Comparison of ENCODE assay signal across 8 cellular contexts in the genomic region with DNA sequence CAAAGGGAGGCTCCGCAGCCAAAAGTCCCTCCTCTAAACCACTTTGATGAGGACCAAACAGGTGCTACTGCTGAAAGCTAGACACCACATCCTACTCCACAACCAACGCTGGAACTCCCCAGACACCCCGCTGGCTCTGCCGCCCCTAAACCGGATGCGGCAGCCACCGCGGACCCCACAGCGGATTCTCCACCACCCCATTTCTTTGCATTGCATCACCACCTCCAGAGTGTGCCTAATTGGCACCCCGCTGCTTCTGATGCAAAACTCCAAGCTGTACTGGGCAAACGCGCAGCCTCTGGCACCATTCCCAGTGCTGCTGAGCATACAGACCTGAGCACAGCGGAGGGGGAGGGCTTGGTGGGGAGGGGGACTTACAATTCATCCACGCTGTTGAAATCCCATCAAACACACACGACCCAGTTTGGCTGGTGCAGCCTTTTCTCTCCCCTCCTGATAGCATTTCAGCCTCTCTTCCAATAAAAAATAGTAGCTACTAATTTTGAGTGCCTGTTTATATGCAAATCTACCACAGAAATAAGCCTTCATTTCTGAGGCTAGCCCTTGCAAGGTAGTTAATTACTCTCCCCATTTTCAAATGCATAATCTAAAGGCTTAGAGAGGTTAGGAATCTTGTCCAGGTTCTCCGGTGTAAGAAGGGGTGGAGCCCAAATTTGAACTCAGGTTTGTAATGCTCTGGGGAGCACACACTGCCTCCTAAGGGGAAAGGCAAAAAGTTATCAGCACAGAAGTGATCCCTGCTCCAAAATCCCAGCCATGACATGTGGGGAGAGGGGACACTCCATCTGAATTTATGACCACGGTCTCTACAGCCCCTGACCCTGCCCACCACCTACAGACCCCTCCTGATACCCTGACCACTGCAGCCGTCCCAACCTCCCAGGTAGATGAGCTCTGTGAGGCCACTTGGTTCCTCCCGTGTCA. TPM values are rescaled to one million over a fixed set of nuclear protein-coding genes. Genes with fewer than 3 reads are reported as not detected.
DNase-seq lines count a peak whose midpoint lies in the region; ATAC-seq and TF ChIP-seq lines count a peak whose summit lies in the region.

No MANE protein-coding gene starts in this region.

- peak; percentile 79 for ATAC-seq in HG02610 (IDR thresholded peaks at IDR 0.05; ENCODE audit: unreplicated experiment)
- peak; percentile 88 to 93 (median 90) for ATAC-seq in T-cell (replicated peaks in 1 of 4)

- no peaks in the 10 kb centered on the region for H3K9me3 ChIP-seq in iPS-20b (ENCODE audit: insufficient read depth, low read depth, low read length)

- TF ChIP-seq CTCF in GM10248 (IDR thresholded peaks at IDR 0.05; ENCODE audit: control extremely low read depth, extremely low read depth, low read depth, missing control alignments) = no peak

- H3K27ac Mint-ChIP-seq in T-cell = peak overlapping the region; percentile 34 to 69

- H3K36me3 Mint-ChIP-seq in T-cell = peaks cover 6% of the 10 kb centered on the region

- CTCF ChIA-PET in GM10248 (lab: Yijun Ruan, JAX) = interaction anchor here (0.7 to 41.1 kb wide), 9 partner anchors 8 to 220 kb away, joined by 3 to 1252 read pairs (median 5); a partner anchor contains a TSS
- CTCF ChIA-PET in T-cell (lab: Charles Lee) = interaction anchor here (0.5 to 4.0 kb wide), 15 partner anchors 10 to 168 kb away, joined by 3 to 21 read pairs (median 3); no protein-coding TSS in a partner anchor

- peaks cover 36 to 40% (median 39%) of the 10 kb centered on the region in 3 donors for H3K4me1 Mint-ChIP-seq in T-cell

- H3K27ac ChIP-seq in iPS-20b (ENCODE audit: low read length) = no peak overlapping the region

- H3K27me3 ChIP-seq in iPS-20b (ENCODE audit: insufficient read depth, low read length) = peaks cover 75% of the 10 kb centered on the region

- POLR2A ChIA-PET in GM10248 (lab: Yijun Ruan, JAX) = interaction anchor here (3.0 kb wide), 1 partner anchor 13 kb away, joined by 20 read pairs; a partner anchor contains a TSS
- POLR2A ChIA-PET in T-cell (lab: Charles Lee) = interaction anchor here (0.6 to 1.6 kb wide), 6 partner anchors 9 to 78 kb away, joined by 3 to 9 read pairs (median 6); no protein-coding TSS in a partner anchor

- no peaks in the 10 kb centered on the region for H3K36me3 ChIP-seq in iPS-20b (ENCODE audit: insufficient read depth, low read depth, low read length)

- H3K27me3 Mint-ChIP-seq in T-cell = peaks cover 25 to 28% of the 10 kb centered on the region in 2 donors

- DNase-seq in GM10248 (ENCODE audit: extremely low spot score) = peak; percentile 75
- peak; percentile 97 for DNase-seq in NCI-H1105 (lab: John Stamatoyannopoulos, UW)
- peak; percentile 51 to 94 (median 90) for DNase-seq in T-cell
- peak in 49 of 56 donors; percentile 15 to 83 (median 59) for DNase-seq in amygdala (lab: John Stamatoyannopoulos, UW)
- peak; percentile 41 to 71 (median 48) for DNase-seq in stimulated activated CD4-positive, alpha-beta T cell treated with anti-CD3 and anti-CD28 coated beads, Interleukin-1b, Interleukin-23, amount 100 ng/mL, for 24 hours (ENCODE audit: low read depth in 4 of 4, low spot score in 1 of 4)
- no peak for DNase-seq in ACHN

- H3K9ac ChIP-seq in iPS-20b (ENCODE audit: low read depth, low read length) = peak overlapping the region; percentile 47; the same call in 1 of the 2 replicates

- peak overlapping the region; percentile 62 for H3K4me3 ChIP-seq in iPS-20b (ENCODE audit: low read length)

- in situ Hi-C loops in ACHN (cut with HindIII; ENCODE audit: low pct_ligation_motif_present, low pct_unique_long_range_greater_than_20kb, low sequenced_read_pairs) = no loop called here

- H3K9me3 Mint-ChIP-seq in T-cell = peaks cover 3 to 9% (median 7%) of the 10 kb centered on the region in 3 donors

- H3K4me3 Mint-ChIP-seq in T-cell = peak overlapping the region; percentile 76 to 83 (median 79)

- H3K4me1 ChIP-seq in iPS-20b (ENCODE audit: insufficient read depth, low read length) = peaks cover 51% of the 10 kb centered on the region

RNA-seq across cellular contexts. Expression of a gene that starts 12.2 kb away (rescaled TPM):
- total RNA-seq in T-cell = 10 to 100 TPM in 1 of 5 donors, 1 to 10 TPM in 4; 2.9 to 15.6 (median 4.6) TPM

RNA-seq across cellular contexts. Expression of a gene that starts 27.3 kb away (rescaled TPM):
- total RNA-seq in T-cell = 10 to 100 TPM; 10.5 to 20.8 (median 18.7) TPM
